1 cellular context compared by ENCODE assay signal in the genomic region with DNA sequence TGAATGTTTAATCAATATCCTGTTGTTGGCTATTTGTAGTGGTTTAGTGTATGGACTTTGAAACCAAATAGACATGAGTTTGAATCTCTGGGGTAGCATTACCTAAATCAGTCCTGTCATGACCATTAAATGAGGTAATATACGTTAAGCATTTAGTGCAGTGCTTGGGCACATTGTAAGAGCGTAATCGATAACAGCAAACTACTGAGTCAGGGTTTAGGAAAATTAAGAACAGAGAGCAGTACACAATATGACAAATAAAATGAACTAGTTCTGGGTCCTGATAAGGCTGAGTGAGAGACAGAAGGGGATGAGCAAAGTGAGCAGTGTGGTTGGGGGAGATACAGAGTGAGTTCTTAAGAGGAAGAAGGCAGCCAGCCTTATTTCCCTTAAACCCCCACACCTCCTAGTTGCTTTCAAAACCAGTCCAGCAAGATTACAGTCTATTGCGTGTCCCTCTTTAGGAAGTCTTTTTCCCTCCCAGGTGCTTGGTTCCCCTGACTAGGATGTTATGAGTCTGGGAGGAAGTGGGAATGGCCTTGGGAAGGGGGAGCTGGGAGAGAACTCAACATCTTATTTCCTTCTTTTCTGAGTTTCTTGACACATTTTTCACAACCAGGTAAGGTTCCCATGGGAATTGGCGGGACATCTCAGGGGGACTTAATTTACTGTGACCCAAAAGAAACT.
TF ChIP-seq lines count a peak whose summit lies in the region.

No MANE protein-coding gene starts in this region.

TF ChIP-seq in K562, 482 proteins besides CTCF, POLR2A, EP300 and RAD21 (continued from another document and continues in another):
- TF ChIP-seq ZNF239 (CRISPR knock-in tag; IDR thresholded peaks at IDR 0.05) (peak; percentile 81), CAMTA2 (CRISPR knock-in tag; conservative IDR thresholded peaks at IDR 0.05) (no peak), TEAD4 (IDR thresholded peaks at IDR 0.05; ENCODE audit: low read length) (peak; percentile 78), TEAD4 (CRISPR knock-in tag; IDR thresholded peaks at IDR 0.05; ENCODE audit: borderline replicate concordance) (no peak), CXXC5 (CRISPR knock-in tag; IDR thresholded peaks at IDR 0.05) (peak; percentile 71), POLR2B (IDR thresholded peaks at IDR 0.05; ENCODE audit: low read depth, partially characterized antibody) (peak; percentile 39), ZKSCAN1 (IDR thresholded peaks at IDR 0.05; ENCODE audit: low read depth, low read length) (no peak), HDAC3 (IDR thresholded peaks at IDR 0.05; ENCODE audit: borderline replicate concordance, partially characterized antibody) (peak; percentile 69), NCOA1 (IDR thresholded peaks at IDR 0.05; ENCODE audit: low read depth) (peak; percentile 72), CBX8 (IDR thresholded peaks at IDR 0.05; ENCODE audit: borderline replicate concordance, extremely low read depth, low read depth, low read length, poor library complexity, severe bottlenecking) (no peak), CC2D1A (IDR thresholded peaks at IDR 0.05) (peak; percentile 57; the same call in 1 of the 2 replicates), GABPB1 (CRISPR knock-in tag; IDR thresholded peaks at IDR 0.05) (peak; percentile 50), TRIM24 (IDR thresholded peaks at IDR 0.05) (peak; percentile 85 to 96), TCF3 (CRISPR knock-in tag; IDR thresholded peaks at IDR 0.05) (peak; percentile 93), CHD2 (IDR thresholded peaks at IDR 0.05; ENCODE audit: low read depth, low read length) (no peak), ZNF3 (CRISPR knock-in tag; IDR thresholded peaks at IDR 0.05) (no peak), NR2C2 (CRISPR knock-in tag; IDR thresholded peaks at IDR 0.05) (no peak), NR2C2 (tag; IDR thresholded peaks at IDR 0.05) (0 out of 2 replicates have a peak, but pooled peaks have one; percentile 17), POLR2G (IDR thresholded peaks at IDR 0.05; ENCODE audit: low read depth, low read length) (0 out of 2 replicates have a peak, but pooled peaks have one; percentile 38), SREBF2 (CRISPR knock-in tag; IDR thresholded peaks at IDR 0.05) (0 out of 2 replicates have a peak, but pooled peaks have one; percentile 27), ZNF584 (CRISPR knock-in tag; IDR thresholded peaks at IDR 0.05; ENCODE audit: low read depth) (peak; percentile 86; the same call in 1 of the 2 replicates), BRF1 (IDR thresholded peaks at IDR 0.05; ENCODE audit: borderline replicate concordance, extremely low read depth, insufficient read length) (no peak), JUN (IDR thresholded peaks at IDR 0.05; ENCODE audit: borderline replicate concordance, low read depth, low read length) (peak; percentile 49; the same call in 1 of the 2 replicates), JUN (CRISPR knock-in tag; IDR thresholded peaks at IDR 0.05; ENCODE audit: borderline replicate concordance) (no peak), CREB1 (IDR thresholded peaks at IDR 0.05) (0 out of 2 replicates have a peak, but pooled peaks have one; percentile 34), CREB1 (CRISPR knock-in tag; IDR thresholded peaks at IDR 0.05) (no peak), MED1 (CRISPR knock-in tag; IDR thresholded peaks at IDR 0.05; ENCODE audit: borderline replicate concordance) (no peak), ZNF212 (CRISPR knock-in tag; IDR thresholded peaks at IDR 0.05) (no peak), FOXM1 (IDR thresholded peaks at IDR 0.05; ENCODE audit: low read depth) (peak; percentile 66), FOXM1 (CRISPR knock-in tag; IDR thresholded peaks at IDR 0.05; ENCODE audit: low read depth) (no peak), ETV6 (IDR thresholded peaks at IDR 0.05; ENCODE audit: borderline replicate concordance in 1 of 2, low read depth in 2 of 2, low read length in 1 of 2) (peak in 1 of 2 experiments; percentile 77; a peak in 2 of 4 replicates), ETV6 (CRISPR knock-in tag; IDR thresholded peaks at IDR 0.05; ENCODE audit: borderline replicate concordance) (no peak), TCF7L2 (IDR thresholded peaks at IDR 0.05; ENCODE audit: low read depth, low read length) (0 out of 2 replicates have a peak, but pooled peaks have one; percentile 9), RNF2 (IDR thresholded peaks at IDR 0.05) (no peak), ZNF589 (CRISPR knock-in tag; IDR thresholded peaks at IDR 0.05; ENCODE audit: low read depth) (peak; percentile 86), CCNT2 (IDR thresholded peaks at IDR 0.05; ENCODE audit: borderline replicate concordance, extremely low read depth, insufficient read length, low read depth, low read length) (peak; percentile 78), SRF (CRISPR knock-in tag; IDR thresholded peaks at IDR 0.05) (no peak), RFX1 (IDR thresholded peaks at IDR 0.05) (no peak)
- TF ChIP-seq, protein P1, sequence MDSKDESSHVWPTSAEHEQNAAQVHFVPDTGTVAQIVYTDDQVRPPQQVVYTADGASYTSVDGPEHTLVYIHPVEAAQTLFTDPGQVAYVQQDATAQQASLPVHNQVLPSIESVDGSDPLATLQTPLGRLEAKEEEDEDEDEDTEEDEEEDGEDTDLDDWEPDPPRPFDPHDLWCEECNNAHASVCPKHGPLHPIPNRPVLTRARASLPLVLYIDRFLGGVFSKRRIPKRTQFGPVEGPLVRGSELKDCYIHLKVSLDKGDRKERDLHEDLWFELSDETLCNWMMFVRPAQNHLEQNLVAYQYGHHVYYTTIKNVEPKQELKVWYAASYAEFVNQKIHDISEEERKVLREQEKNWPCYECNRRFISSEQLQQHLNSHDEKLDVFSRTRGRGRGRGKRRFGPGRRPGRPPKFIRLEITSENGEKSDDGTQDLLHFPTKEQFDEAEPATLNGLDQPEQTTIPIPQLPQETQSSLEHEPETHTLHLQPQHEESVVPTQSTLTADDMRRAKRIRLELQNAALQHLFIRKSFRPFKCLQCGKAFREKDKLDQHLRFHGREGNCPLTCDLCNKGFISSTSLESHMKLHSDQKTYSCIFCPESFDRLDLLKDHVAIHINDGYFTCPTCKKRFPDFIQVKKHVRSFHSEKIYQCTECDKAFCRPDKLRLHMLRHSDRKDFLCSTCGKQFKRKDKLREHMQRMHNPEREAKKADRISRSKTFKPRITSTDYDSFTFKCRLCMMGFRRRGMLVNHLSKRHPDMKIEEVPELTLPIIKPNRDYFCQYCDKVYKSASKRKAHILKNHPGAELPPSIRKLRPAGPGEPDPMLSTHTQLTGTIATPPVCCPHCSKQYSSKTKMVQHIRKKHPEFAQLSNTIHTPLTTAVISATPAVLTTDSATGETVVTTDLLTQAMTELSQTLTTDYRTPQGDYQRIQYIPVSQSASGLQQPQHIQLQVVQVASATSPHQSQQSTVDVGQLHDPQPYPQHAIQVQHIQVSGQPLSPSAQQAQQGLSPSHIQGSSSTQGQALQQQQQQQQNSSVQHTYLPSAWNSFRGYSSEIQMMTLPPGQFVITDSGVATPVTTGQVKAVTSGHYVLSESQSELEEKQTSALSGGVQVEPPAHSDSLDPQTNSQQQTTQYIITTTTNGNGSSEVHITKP (IDR thresholded peaks at IDR 0.05; ENCODE audit: partially characterized antibody): peak; percentile 86
- TF ChIP-seq, protein P2, sequence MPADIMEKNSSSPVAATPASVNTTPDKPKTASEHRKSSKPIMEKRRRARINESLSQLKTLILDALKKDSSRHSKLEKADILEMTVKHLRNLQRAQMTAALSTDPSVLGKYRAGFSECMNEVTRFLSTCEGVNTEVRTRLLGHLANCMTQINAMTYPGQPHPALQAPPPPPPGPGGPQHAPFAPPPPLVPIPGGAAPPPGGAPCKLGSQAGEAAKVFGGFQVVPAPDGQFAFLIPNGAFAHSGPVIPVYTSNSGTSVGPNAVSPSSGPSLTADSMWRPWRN (IDR thresholded peaks at IDR 0.05; ENCODE audit: low read depth): 0 out of 2 replicates have a peak, but pooled peaks have one; percentile 18
- TF ChIP-seq, protein P3, sequence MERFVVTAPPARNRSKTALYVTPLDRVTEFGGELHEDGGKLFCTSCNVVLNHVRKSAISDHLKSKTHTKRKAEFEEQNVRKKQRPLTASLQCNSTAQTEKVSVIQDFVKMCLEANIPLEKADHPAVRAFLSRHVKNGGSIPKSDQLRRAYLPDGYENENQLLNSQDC (CRISPR knock-in tag; IDR thresholded peaks at IDR 0.05): no peak
- TF ChIP-seq, protein P4, sequence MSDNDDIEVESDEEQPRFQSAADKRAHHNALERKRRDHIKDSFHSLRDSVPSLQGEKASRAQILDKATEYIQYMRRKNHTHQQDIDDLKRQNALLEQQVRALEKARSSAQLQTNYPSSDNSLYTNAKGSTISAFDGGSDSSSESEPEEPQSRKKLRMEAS (CRISPR knock-in tag; IDR thresholded peaks at IDR 0.05): no peak
- TF ChIP-seq, protein P5, sequence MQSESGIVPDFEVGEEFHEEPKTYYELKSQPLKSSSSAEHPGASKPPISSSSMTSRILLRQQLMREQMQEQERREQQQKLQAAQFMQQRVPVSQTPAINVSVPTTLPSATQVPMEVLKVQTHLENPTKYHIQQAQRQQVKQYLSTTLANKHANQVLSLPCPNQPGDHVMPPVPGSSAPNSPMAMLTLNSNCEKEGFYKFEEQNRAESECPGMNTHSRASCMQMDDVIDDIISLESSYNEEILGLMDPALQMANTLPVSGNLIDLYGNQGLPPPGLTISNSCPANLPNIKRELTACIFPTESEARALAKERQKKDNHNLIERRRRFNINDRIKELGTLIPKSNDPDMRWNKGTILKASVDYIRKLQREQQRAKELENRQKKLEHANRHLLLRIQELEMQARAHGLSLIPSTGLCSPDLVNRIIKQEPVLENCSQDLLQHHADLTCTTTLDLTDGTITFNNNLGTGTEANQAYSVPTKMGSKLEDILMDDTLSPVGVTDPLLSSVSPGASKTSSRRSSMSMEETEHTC (IDR thresholded peaks at IDR 0.05): no peak
- TF ChIP-seq, protein P6, sequence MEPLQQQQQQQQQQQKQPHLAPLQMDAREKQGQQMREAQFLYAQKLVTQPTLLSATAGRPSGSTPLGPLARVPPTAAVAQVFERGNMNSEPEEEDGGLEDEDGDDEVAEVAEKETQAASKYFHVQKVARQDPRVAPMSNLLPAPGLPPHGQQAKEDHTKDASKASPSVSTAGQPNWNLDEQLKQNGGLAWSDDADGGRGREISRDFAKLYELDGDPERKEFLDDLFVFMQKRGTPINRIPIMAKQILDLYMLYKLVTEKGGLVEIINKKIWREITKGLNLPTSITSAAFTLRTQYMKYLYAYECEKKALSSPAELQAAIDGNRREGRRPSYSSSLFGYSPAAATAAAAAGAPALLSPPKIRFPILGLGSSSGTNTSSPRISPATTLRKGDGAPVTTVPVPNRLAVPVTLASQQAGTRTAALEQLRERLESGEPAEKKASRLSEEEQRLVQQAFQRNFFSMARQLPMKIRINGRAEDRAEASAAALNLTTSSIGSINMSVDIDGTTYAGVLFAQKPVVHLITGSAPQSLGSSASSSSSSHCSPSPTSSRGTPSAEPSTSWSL (CRISPR knock-in tag; IDR thresholded peaks at IDR 0.05; ENCODE audit: borderline replicate concordance): no peak
- TF ChIP-seq, protein P7, sequence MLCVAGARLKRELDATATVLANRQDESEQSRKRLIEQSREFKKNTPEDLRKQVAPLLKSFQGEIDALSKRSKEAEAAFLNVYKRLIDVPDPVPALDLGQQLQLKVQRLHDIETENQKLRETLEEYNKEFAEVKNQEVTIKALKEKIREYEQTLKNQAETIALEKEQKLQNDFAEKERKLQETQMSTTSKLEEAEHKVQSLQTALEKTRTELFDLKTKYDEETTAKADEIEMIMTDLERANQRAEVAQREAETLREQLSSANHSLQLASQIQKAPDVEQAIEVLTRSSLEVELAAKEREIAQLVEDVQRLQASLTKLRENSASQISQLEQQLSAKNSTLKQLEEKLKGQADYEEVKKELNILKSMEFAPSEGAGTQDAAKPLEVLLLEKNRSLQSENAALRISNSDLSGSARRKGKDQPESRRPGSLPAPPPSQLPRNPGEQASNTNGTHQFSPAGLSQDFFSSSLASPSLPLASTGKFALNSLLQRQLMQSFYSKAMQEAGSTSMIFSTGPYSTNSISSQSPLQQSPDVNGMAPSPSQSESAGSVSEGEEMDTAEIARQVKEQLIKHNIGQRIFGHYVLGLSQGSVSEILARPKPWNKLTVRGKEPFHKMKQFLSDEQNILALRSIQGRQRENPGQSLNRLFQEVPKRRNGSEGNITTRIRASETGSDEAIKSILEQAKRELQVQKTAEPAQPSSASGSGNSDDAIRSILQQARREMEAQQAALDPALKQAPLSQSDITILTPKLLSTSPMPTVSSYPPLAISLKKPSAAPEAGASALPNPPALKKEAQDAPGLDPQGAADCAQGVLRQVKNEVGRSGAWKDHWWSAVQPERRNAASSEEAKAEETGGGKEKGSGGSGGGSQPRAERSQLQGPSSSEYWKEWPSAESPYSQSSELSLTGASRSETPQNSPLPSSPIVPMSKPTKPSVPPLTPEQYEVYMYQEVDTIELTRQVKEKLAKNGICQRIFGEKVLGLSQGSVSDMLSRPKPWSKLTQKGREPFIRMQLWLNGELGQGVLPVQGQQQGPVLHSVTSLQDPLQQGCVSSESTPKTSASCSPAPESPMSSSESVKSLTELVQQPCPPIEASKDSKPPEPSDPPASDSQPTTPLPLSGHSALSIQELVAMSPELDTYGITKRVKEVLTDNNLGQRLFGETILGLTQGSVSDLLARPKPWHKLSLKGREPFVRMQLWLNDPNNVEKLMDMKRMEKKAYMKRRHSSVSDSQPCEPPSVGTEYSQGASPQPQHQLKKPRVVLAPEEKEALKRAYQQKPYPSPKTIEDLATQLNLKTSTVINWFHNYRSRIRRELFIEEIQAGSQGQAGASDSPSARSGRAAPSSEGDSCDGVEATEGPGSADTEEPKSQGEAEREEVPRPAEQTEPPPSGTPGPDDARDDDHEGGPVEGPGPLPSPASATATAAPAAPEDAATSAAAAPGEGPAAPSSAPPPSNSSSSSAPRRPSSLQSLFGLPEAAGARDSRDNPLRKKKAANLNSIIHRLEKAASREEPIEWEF (CRISPR knock-in tag; IDR thresholded peaks at IDR 0.05): peak; percentile 27; the same call in 1 of the 2 replicates
- TF ChIP-seq, protein P8, sequence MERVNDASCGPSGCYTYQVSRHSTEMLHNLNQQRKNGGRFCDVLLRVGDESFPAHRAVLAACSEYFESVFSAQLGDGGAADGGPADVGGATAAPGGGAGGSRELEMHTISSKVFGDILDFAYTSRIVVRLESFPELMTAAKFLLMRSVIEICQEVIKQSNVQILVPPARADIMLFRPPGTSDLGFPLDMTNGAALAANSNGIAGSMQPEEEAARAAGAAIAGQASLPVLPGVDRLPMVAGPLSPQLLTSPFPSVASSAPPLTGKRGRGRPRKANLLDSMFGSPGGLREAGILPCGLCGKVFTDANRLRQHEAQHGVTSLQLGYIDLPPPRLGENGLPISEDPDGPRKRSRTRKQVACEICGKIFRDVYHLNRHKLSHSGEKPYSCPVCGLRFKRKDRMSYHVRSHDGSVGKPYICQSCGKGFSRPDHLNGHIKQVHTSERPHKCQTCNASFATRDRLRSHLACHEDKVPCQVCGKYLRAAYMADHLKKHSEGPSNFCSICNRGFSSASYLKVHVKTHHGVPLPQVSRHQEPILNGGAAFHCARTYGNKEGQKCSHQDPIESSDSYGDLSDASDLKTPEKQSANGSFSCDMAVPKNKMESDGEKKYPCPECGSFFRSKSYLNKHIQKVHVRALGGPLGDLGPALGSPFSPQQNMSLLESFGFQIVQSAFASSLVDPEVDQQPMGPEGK (CRISPR knock-in tag; IDR thresholded peaks at IDR 0.05; ENCODE audit: borderline replicate concordance): no peak
- TF ChIP-seq, protein P9, sequence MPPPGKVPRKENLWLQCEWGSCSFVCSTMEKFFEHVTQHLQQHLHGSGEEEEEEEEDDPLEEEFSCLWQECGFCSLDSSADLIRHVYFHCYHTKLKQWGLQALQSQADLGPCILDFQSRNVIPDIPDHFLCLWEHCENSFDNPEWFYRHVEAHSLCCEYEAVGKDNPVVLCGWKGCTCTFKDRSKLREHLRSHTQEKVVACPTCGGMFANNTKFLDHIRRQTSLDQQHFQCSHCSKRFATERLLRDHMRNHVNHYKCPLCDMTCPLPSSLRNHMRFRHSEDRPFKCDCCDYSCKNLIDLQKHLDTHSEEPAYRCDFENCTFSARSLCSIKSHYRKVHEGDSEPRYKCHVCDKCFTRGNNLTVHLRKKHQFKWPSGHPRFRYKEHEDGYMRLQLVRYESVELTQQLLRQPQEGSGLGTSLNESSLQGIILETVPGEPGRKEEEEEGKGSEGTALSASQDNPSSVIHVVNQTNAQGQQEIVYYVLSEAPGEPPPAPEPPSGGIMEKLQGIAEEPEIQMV (tag; conservative IDR thresholded peaks at IDR 0.05; ENCODE audit: low read depth): no peak
